11 cellular contexts compared by ENCODE assay signal in the genomic region with DNA sequence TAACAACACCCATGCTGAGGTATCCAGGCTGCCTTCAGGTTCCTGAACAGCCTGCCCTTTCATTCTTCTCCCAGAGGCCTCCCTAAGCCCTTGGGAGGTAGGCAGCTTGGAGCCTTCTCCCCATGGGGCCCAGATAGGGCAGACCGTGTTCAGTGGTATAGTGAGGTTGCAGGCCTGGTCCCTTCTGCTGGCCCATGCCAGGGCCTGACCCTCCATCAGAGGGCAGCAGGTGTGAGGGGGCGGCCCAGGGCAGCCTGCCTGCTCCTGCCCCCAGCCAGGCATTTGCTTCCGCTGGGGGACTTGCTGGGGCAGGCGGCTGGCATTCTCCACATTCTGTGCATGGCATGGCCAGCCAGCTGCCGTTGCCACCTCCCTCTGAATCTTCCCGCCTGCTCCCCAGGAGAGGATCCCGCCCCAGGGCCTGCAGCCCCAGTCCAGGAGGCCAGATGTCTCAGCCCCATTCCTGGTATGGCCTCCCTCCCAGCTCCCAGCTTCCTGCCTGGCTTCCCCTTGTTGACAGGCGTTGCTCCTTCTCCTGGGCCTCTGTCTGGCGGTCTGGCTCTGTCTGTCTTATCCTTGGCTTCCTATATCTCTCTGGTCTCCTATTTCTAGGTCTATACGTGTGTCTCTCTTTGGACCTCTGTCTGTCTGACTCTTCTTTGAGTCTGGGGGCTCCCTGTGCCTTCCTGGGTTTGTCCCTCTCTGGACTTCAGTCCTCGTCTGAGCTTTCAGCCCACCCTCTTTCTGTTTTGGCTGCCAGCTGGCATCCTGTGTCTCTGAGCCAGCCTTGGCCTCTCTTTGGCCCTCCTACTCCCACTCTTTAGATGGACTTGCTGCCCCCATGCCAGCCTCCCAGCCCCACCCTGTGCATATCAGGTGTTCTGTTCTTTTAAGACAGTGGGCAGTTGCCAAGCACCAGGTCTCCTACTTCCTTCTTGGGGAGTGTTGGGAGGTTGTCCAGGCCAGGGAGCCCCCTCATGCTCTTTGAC. TPM values are rescaled to one million over a fixed set of nuclear protein-coding genes. Genes with fewer than 3 reads are reported as not detected.
DNase-seq lines count a peak whose midpoint lies in the region; ATAC-seq, FAIRE-seq and TF ChIP-seq lines count a peak whose summit lies in the region.
"Had no signal": no experiment of that assay in that cellular context is flagged by ENCODE, and none has a peak within 500 bp of the region (broad histone marks: within the 10 kb centered on the region; RNA-seq: fewer than 3 reads in every experiment).

No MANE protein-coding gene starts in this region.

- ATAC-seq in activated CD8-positive, alpha-beta memory T cell treated with anti-CD3 and anti-CD28 coated beads, Interleukin-2, amount 10 ng/mL, durations not matched to agents 7 days and 5 days, result no peak
- no peak for ATAC-seq in HepG2
- ATAC-seq in upper lobe of left lung (ENCODE audit: low FRiP score in 2 of 2), result no peak
- ATAC-seq in HG02571 (IDR thresholded peaks at IDR 0.05; ENCODE audit: unreplicated experiment), result no peak

- no peaks in the 10 kb centered on the region for H3K9me3 Mint-ChIP-seq in activated CD8-positive, alpha-beta memory T cell treated with anti-CD3 and anti-CD28 coated beads, Interleukin-2, amount 10 ng/mL, durations not matched to agents 7 days and 5 days (ENCODE audit: low read depth)

- H3K27ac ChIP-seq in angular gyrus (ENCODE audit: low read depth, low read length) (peak overlapping the region; percentile 98), HepG2 (ENCODE audit: extremely low read length, insufficient read depth, low read length) (peak overlapping the region; percentile 27), upper lobe of left lung (peak overlapping the region; percentile 96 to 99 (median 96))

- peaks cover 47% of the 10 kb centered on the region for H3K4me1 ChIP-seq in HepG2 (ENCODE audit: insufficient read depth, low read length)
- H3K4me1 ChIP-seq in upper lobe of left lung, result peaks cover 64 to 95% (median 74%) of the 10 kb centered on the region in 4 donors

- no peaks in the 10 kb centered on the region for H4K20me1 ChIP-seq in HepG2 (ENCODE audit: insufficient read depth, low read length)

- DNase-seq in activated CD8-positive, alpha-beta memory T cell treated with anti-CD3 and anti-CD28 coated beads, Interleukin-2, amount 10 ng/mL, durations not matched to agents 7 days and 5 days, result no peak
- DNase-seq in activated CD8-positive, alpha-beta memory T cell treated with anti-CD3 and anti-CD28 coated beads for 24 hours, result no peak
- DNase-seq in HepG2 (ENCODE audit: low spot score), result no peak
- DNase-seq in upper lobe of left lung, result peak; percentile 28 to 75
- no peak for DNase-seq in stimulated activated CD4-positive, alpha-beta T cell treated with anti-CD3 and anti-CD28 coated beads, Interleukin-2, amount 100 ng/mL, for 24 hours
- no peak for DNase-seq in GF-D8 (lab: John Stamatoyannopoulos, UW)
- DNase-seq: SHP77 had no signal

- TF ChIP-seq POLR2A in HepG2 (IDR thresholded peaks at IDR 0.05; ENCODE audit: insufficient read depth in 1 of 2, low read depth in 2 of 2, low read length in 2 of 2) (no peak), upper lobe of left lung (IDR thresholded peaks at IDR 0.05) (no peak)

- H3K36me3 Mint-ChIP-seq in activated CD8-positive, alpha-beta memory T cell treated with anti-CD3 and anti-CD28 coated beads, Interleukin-2, amount 10 ng/mL, durations not matched to agents 7 days and 5 days, result peaks cover 4% of the 10 kb centered on the region

- CTCF ChIA-PET in activated CD8-positive, alpha-beta memory T cell treated with anti-CD3 and anti-CD28 coated beads, Interleukin-2, amount 10 ng/mL, durations not matched to agents 7 days and 5 days (lab: Charles Lee), result interaction anchor here (0.6 to 5.8 kb wide), 15 partner anchors 8 to 169 kb away, joined by 3 to 87 read pairs (median 10); a partner anchor contains a TSS
- CTCF ChIA-PET in HepG2 (lab: Yijun Ruan, JAX; ENCODE audit: low intra/inter-chr PET ratio, low total read pairs), result interaction anchor here (1.2 kb wide), 1 partner anchor 32 kb away, joined by 3 read pairs; no protein-coding TSS in a partner anchor

- H3K4me2 ChIP-seq in HepG2 (ENCODE audit: low read depth, low read length), result peak overlapping the region; percentile 86; the same call in 1 of the 2 replicates

- H3K4me3 Mint-ChIP-seq in activated CD8-positive, alpha-beta memory T cell treated with anti-CD3 and anti-CD28 coated beads, Interleukin-2, amount 10 ng/mL, durations not matched to agents 7 days and 5 days, result no peak overlapping the region

- intact Hi-C loops in HepG2 (cut with micrococcal nuclease; ENCODE audit: unreplicated experiment), result loop anchor here (2.0 kb wide), 1 partner anchor 57 kb away; a partner anchor contains a TSS

- no peaks in the 10 kb centered on the region for H3K27me3 Mint-ChIP-seq in activated CD8-positive, alpha-beta memory T cell treated with anti-CD3 and anti-CD28 coated beads, Interleukin-2, amount 10 ng/mL, durations not matched to agents 7 days and 5 days

- POLR2A ChIA-PET in HepG2 (lab: Yijun Ruan, JAX), result interaction anchor here (2.2 to 7.4 kb wide), 3 partner anchors 8 to 33 kb away, joined by 11 to 117 read pairs (median 44); a partner anchor contains a TSS

- H3K9me3 ChIP-seq in HepG2 (ENCODE audit: low read length) (no peaks in the 10 kb centered on the region), upper lobe of left lung (no peaks in the 10 kb centered on the region)

- peak overlapping the region; percentile 29 for H3K27ac Mint-ChIP-seq in activated CD8-positive, alpha-beta memory T cell treated with anti-CD3 and anti-CD28 coated beads, Interleukin-2, amount 10 ng/mL, durations not matched to agents 7 days and 5 days

- 79% methylated on average over 10 of the region's 11 CpGs for WGBS in HepG2 (ENCODE audit: low lambda C conversion rate)
- 33 to 47% methylated on average over 4 to 11 of the region's 11 CpGs for WGBS in upper lobe of left lung, 2 donors

- H3K4me1 Mint-ChIP-seq in activated CD8-positive, alpha-beta memory T cell treated with anti-CD3 and anti-CD28 coated beads, Interleukin-2, amount 10 ng/mL, durations not matched to agents 7 days and 5 days, result peaks cover 49% of the 10 kb centered on the region

- FAIRE-seq in HepG2 (lab: Jason Lieb, UNC), result no peak
- FAIRE-seq: D721Med had no signal

- 0 out of 2 replicates have a peak overlapping the region, but pooled peaks have one; percentile 3 for H3K9ac ChIP-seq in HepG2 (ENCODE audit: insufficient read depth, low read depth, low read length)

- no peaks in the 10 kb centered on the region for H3K27me3 ChIP-seq in HepG2 (ENCODE audit: control insufficient read depth in 1 of 2, insufficient read depth in 2 of 2, low read length in 2 of 2)
- no peaks in the 10 kb centered on the region for H3K27me3 ChIP-seq in upper lobe of left lung

- H3K4me3 ChIP-seq in HepG2 (replicated peaks in 1 of 3; ENCODE audit: insufficient read depth in 1 of 3, low read depth in 2 of 3, low read length in 3 of 3) (no peak overlapping the region), upper lobe of left lung (no peak overlapping the region)

- H3K79me2 ChIP-seq in HepG2 (ENCODE audit: insufficient read depth, low read length), result peaks cover 7% of the 10 kb centered on the region

- BruUV-seq in HepG2 (replicated peaks; lab: Mats Ljungman, UMichigan), result no TSS peak

- no peak for TF ChIP-seq RAD21 in HepG2 (CRISPR knock-in tag; IDR thresholded peaks at IDR 0.05)

- TF ChIP-seq CTCF in HepG2 (CRISPR knock-in tag; IDR thresholded peaks at IDR 0.05) (0 out of 2 replicates have a peak, but pooled peaks have one; percentile 11), upper lobe of left lung (IDR thresholded peaks at IDR 0.05) (no peak)

- no peak overlapping the region for H2AFZ ChIP-seq in HepG2 (ENCODE audit: low read length)

- TF ChIP-seq EP300 in HepG2 (IDR thresholded peaks at IDR 0.05; ENCODE audit: low read depth in 2 of 2, low read length in 2 of 2), result no peak
- TF ChIP-seq EP300 in HepG2 (CRISPR knock-in tag; IDR thresholded peaks at IDR 0.05; ENCODE audit: borderline replicate concordance), result no peak
- TF ChIP-seq EP300 in upper lobe of left lung (IDR thresholded peaks at IDR 0.05), result no peak

- H3K36me3 ChIP-seq in HepG2 (replicated peaks in 1 of 2; ENCODE audit: control insufficient read depth in 1 of 2, insufficient read depth in 2 of 2, low read length in 2 of 2) (peaks cover 5 to 16% of the 10 kb centered on the region in 2 experiments; a peak in 3 of 5 replicates), upper lobe of left lung (peaks cover 12 to 34% (median 19%) of the 10 kb centered on the region in 4 donors)

- in situ Hi-C loops in HepG2 (cut with HindIII; ENCODE audit: extremely low pct_ligation_motif_present, low pct_unique_long_range_greater_than_20kb), result no loop called here

RNA-seq across cellular contexts. Expression of a gene that starts 9.1 kb away (rescaled TPM):
- total RNA-seq in activated CD8-positive, alpha-beta memory T cell treated with anti-CD3 and anti-CD28 coated beads, Interleukin-2, amount 10 ng/mL, durations not matched to agents 7 days and 5 days, result 10 to 100 TPM; 67.3 to 77.3 TPM
- total RNA-seq in HepG2 (2016; rRNA removed; fragmentation: Illumina TruSeq; extraction: Trizol) (5.4 and 8.0 TPM in 2 replicates), upper lobe of left lung (100 to 1,000 TPM in 1 of 6 donors, 10 to 100 TPM in 5; 52.6 to 170 (median 77.7) TPM)
- 1.5 and 1.8 TPM in 2 replicates for total RNA-seq in HepG2 (2016; cell fraction: cytosol; rRNA removed; fragmentation: Illumina TruSeq; extraction: Trizol; ENCODE audit: low read depth)
- 5.2 and 7.8 TPM in 2 replicates for total RNA-seq in HepG2 (2016; cell fraction: insoluble cytoplasmic fraction; rRNA removed; fragmentation: Illumina TruSeq; extraction: Trizol)
- total RNA-seq in HepG2 (2016; cell fraction: membrane; rRNA removed; fragmentation: Illumina TruSeq; extraction: Trizol), result 4.6 and 4.9 TPM in 2 replicates
- total RNA-seq in HepG2 (2016; cell fraction: nucleus; rRNA removed; fragmentation: Illumina TruSeq; extraction: Trizol), result 10.4 and 12.3 TPM in 2 replicates
- polyA plus RNA-seq in HepG2 (2011; rRNA removed), result 5.9 and 8.3 TPM in 2 replicates
- 3.3 and 5.6 TPM in 2 replicates for polyA plus RNA-seq in HepG2 (2011; cell fraction: cytosol; rRNA removed)
- polyA plus RNA-seq in HepG2 (2011; cell fraction: nucleus; rRNA removed), result 60.6 and 75.8 TPM in 2 replicates
- 17.6 and 25.1 TPM in 2 replicates for polyA plus RNA-seq in HepG2 (2012)
- polyA plus RNA-seq in HepG2 (2016; cell fraction: cytosol; fragmentation: Illumina TruSeq; extraction: Trizol; ENCODE audit: low read depth), result 1.7 and 1.9 TPM in 2 replicates
- polyA plus RNA-seq in HepG2 (2016; cell fraction: insoluble cytoplasmic fraction; fragmentation: Illumina TruSeq; extraction: Trizol; ENCODE audit: low read depth), result 10.1 and 16.9 TPM in 2 replicates
- 5.7 and 6.0 TPM in 2 replicates for polyA plus RNA-seq in HepG2 (2016; cell fraction: membrane; fragmentation: Illumina TruSeq; extraction: Trizol; ENCODE audit: low read depth)
- 61.0 and 65.4 TPM in 2 replicates for polyA plus RNA-seq in HepG2 (2016; cell fraction: nucleus; fragmentation: Illumina TruSeq; extraction: Trizol; ENCODE audit: insufficient read depth, low read depth)
- 3.6 and 7.9 TPM in 2 replicates for polyA minus RNA-seq in HepG2 (2011; rRNA and poly(A)+ RNA removed; ENCODE audit: low replicate concordance)
- polyA minus RNA-seq in HepG2 (2011; cell fraction: cytosol; rRNA and poly(A)+ RNA removed), result 9.1 and 10.8 TPM in 2 replicates
- polyA minus RNA-seq in HepG2 (2011; cell fraction: nucleus; rRNA and poly(A)+ RNA removed), result 14.7 and 15.5 TPM in 2 replicates

RNA-seq across cellular contexts. Expression of a gene that starts 23.2 kb away (rescaled TPM):
- 10 to 100 TPM; 43.5 to 58.7 TPM for total RNA-seq in activated CD8-positive, alpha-beta memory T cell treated with anti-CD3 and anti-CD28 coated beads, Interleukin-2, amount 10 ng/mL, durations not matched to agents 7 days and 5 days
- 43.2 and 67.1 TPM in 2 replicates for total RNA-seq in HepG2 (2016; rRNA removed; fragmentation: Illumina TruSeq; extraction: Trizol)
- 54.9 and 66.8 TPM in 2 replicates for total RNA-seq in HepG2 (2016; cell fraction: cytosol; rRNA removed; fragmentation: Illumina TruSeq; extraction: Trizol; ENCODE audit: low read depth)
- total RNA-seq in HepG2 (2016; cell fraction: insoluble cytoplasmic fraction; rRNA removed; fragmentation: Illumina TruSeq; extraction: Trizol), result 35.3 and 68.2 TPM in 2 replicates
- total RNA-seq in HepG2 (2016; cell fraction: membrane; rRNA removed; fragmentation: Illumina TruSeq; extraction: Trizol), result 104 and 115 TPM in 2 replicates
- total RNA-seq in HepG2 (2016; cell fraction: nucleus; rRNA removed; fragmentation: Illumina TruSeq; extraction: Trizol), result 31.2 and 38.3 TPM in 2 replicates
- polyA plus RNA-seq in HepG2 (2011; rRNA removed), result 62.5 and 69.9 TPM in 2 replicates
- polyA plus RNA-seq in HepG2 (2011; cell fraction: cytosol; rRNA removed), result 36.9 and 45.9 TPM in 2 replicates
- 109 and 170 TPM in 2 replicates for polyA plus RNA-seq in HepG2 (2011; cell fraction: nucleus; rRNA removed)
- polyA plus RNA-seq in HepG2 (2012), result 38.4 and 44.3 TPM in 2 replicates
- polyA plus RNA-seq in HepG2 (2016; cell fraction: cytosol; fragmentation: Illumina TruSeq; extraction: Trizol; ENCODE audit: low read depth), result 30.4 TPM in 2 replicates
- 56.4 and 79.4 TPM in 2 replicates for polyA plus RNA-seq in HepG2 (2016; cell fraction: insoluble cytoplasmic fraction; fragmentation: Illumina TruSeq; extraction: Trizol; ENCODE audit: low read depth)
- polyA plus RNA-seq in HepG2 (2016; cell fraction: membrane; fragmentation: Illumina TruSeq; extraction: Trizol; ENCODE audit: low read depth), result 55.2 and 69.1 TPM in 2 replicates
- polyA plus RNA-seq in HepG2 (2016; cell fraction: nucleus; fragmentation: Illumina TruSeq; extraction: Trizol; ENCODE audit: insufficient read depth, low read depth), result 77.4 and 89.7 TPM in 2 replicates
- polyA minus RNA-seq in HepG2 (2011; rRNA and poly(A)+ RNA removed; ENCODE audit: low replicate concordance), result 39.2 and 85.5 TPM in 2 replicates
- 38.3 and 50.2 TPM in 2 replicates for polyA minus RNA-seq in HepG2 (2011; cell fraction: cytosol; rRNA and poly(A)+ RNA removed)
- 40.9 and 56.5 TPM in 2 replicates for polyA minus RNA-seq in HepG2 (2011; cell fraction: nucleus; rRNA and poly(A)+ RNA removed)
- 10 to 100 TPM; 13.6 to 59.4 (median 32.5) TPM for total RNA-seq in upper lobe of left lung

RNA-seq across cellular contexts. Expression of a gene that starts 23.8 kb away (rescaled TPM):
- total RNA-seq in activated CD8-positive, alpha-beta memory T cell treated with anti-CD3 and anti-CD28 coated beads, Interleukin-2, amount 10 ng/mL, durations not matched to agents 7 days and 5 days, result 1 to 10 TPM in 1 of 2 experiments, under 1 TPM in 1; 0.89 to 1.1 TPM
- total RNA-seq in HepG2 (2016; rRNA removed; fragmentation: Illumina TruSeq; extraction: Trizol) (0.33 and 0.38 TPM in 2 replicates), upper lobe of left lung (1 to 10 TPM in 1 of 6 donors, under 1 TPM in 2, not detected in 3; 0.40 to 1.4 (median 0.61) TPM)
- total RNA-seq in HepG2 (2016; cell fraction: cytosol; rRNA removed; fragmentation: Illumina TruSeq; extraction: Trizol; ENCODE audit: low read depth), result not detected in 2 replicates
- total RNA-seq in HepG2 (2016; cell fraction: insoluble cytoplasmic fraction; rRNA removed; fragmentation: Illumina TruSeq; extraction: Trizol), result 0.28 and 0.43 TPM in 2 replicates
- total RNA-seq in HepG2 (2016; cell fraction: membrane; rRNA removed; fragmentation: Illumina TruSeq; extraction: Trizol), result 0.14 and 0.43 TPM in 2 replicates
- total RNA-seq in HepG2 (2016; cell fraction: nucleus; rRNA removed; fragmentation: Illumina TruSeq; extraction: Trizol), result 0.50 TPM in 1 of 2 replicates, not detected in the other
- polyA plus RNA-seq in HepG2 (2011; rRNA removed), result 0.21 and 0.26 TPM in 2 replicates
- polyA plus RNA-seq in HepG2 (2011; cell fraction: cytosol; rRNA removed), result 0.23 and 0.34 TPM in 2 replicates
- polyA plus RNA-seq in HepG2 (2011; cell fraction: nucleus; rRNA removed), result 0.43 and 0.80 TPM in 2 replicates
- polyA plus RNA-seq in HepG2 (2012), result 0.51 TPM in 1 of 2 replicates, not detected in the other
- 0.21 and 0.22 TPM in 2 replicates for polyA plus RNA-seq in HepG2 (2016; cell fraction: cytosol; fragmentation: Illumina TruSeq; extraction: Trizol; ENCODE audit: low read depth)
- 0.69 and 0.88 TPM in 2 replicates for polyA plus RNA-seq in HepG2 (2016; cell fraction: insoluble cytoplasmic fraction; fragmentation: Illumina TruSeq; extraction: Trizol; ENCODE audit: low read depth)
- polyA plus RNA-seq in HepG2 (2016; cell fraction: membrane; fragmentation: Illumina TruSeq; extraction: Trizol; ENCODE audit: low read depth), result 0.19 and 0.38 TPM in 2 replicates
- 0.57 and 1.5 TPM in 2 replicates for polyA plus RNA-seq in HepG2 (2016; cell fraction: nucleus; fragmentation: Illumina TruSeq; extraction: Trizol; ENCODE audit: insufficient read depth, low read depth)
- 0.94 and 1.4 TPM in 2 replicates for polyA minus RNA-seq in HepG2 (2011; rRNA and poly(A)+ RNA removed; ENCODE audit: low replicate concordance)
- 0.88 TPM in 1 of 2 replicates, not detected in the other for polyA minus RNA-seq in HepG2 (2011; cell fraction: cytosol; rRNA and poly(A)+ RNA removed)
- 0.25 TPM in 1 of 2 replicates, not detected in the other for polyA minus RNA-seq in HepG2 (2011; cell fraction: nucleus; rRNA and poly(A)+ RNA removed)
- total RNA-seq: mononuclear cell had no signal

RNA-seq across cellular contexts. Expression of a gene that starts 24.3 kb away (rescaled TPM):
- total RNA-seq in activated CD8-positive, alpha-beta memory T cell treated with anti-CD3 and anti-CD28 coated beads, Interleukin-2, amount 10 ng/mL, durations not matched to agents 7 days and 5 days, result 10 to 100 TPM; 38.0 to 38.9 TPM
- 58.0 and 58.6 TPM in 2 replicates for total RNA-seq in HepG2 (2016; rRNA removed; fragmentation: Illumina TruSeq; extraction: Trizol)
- 50.5 and 73.0 TPM in 2 replicates for total RNA-seq in HepG2 (2016; cell fraction: cytosol; rRNA removed; fragmentation: Illumina TruSeq; extraction: Trizol; ENCODE audit: low read depth)
- 61.4 and 62.4 TPM in 2 replicates for total RNA-seq in HepG2 (2016; cell fraction: insoluble cytoplasmic fraction; rRNA removed; fragmentation: Illumina TruSeq; extraction: Trizol)
- total RNA-seq in HepG2 (2016; cell fraction: membrane; rRNA removed; fragmentation: Illumina TruSeq; extraction: Trizol), result 53.6 and 73.9 TPM in 2 replicates
- 23.8 and 27.3 TPM in 2 replicates for total RNA-seq in HepG2 (2016; cell fraction: nucleus; rRNA removed; fragmentation: Illumina TruSeq; extraction: Trizol)
- 27.4 and 31.2 TPM in 2 replicates for polyA plus RNA-seq in HepG2 (2011; rRNA removed)
- 38.9 and 49.7 TPM in 2 replicates for polyA plus RNA-seq in HepG2 (2011; cell fraction: cytosol; rRNA removed)
- polyA plus RNA-seq in HepG2 (2011; cell fraction: nucleus; rRNA removed), result 31.1 and 32.3 TPM in 2 replicates
- 21.3 and 29.1 TPM in 2 replicates for polyA plus RNA-seq in HepG2 (2012)
- 59.5 and 77.2 TPM in 2 replicates for polyA plus RNA-seq in HepG2 (2016; cell fraction: cytosol; fragmentation: Illumina TruSeq; extraction: Trizol; ENCODE audit: low read depth)
- 57.4 and 72.9 TPM in 2 replicates for polyA plus RNA-seq in HepG2 (2016; cell fraction: insoluble cytoplasmic fraction; fragmentation: Illumina TruSeq; extraction: Trizol; ENCODE audit: low read depth)
- 53.3 and 66.7 TPM in 2 replicates for polyA plus RNA-seq in HepG2 (2016; cell fraction: membrane; fragmentation: Illumina TruSeq; extraction: Trizol; ENCODE audit: low read depth)
- polyA plus RNA-seq in HepG2 (2016; cell fraction: nucleus; fragmentation: Illumina TruSeq; extraction: Trizol; ENCODE audit: insufficient read depth, low read depth), result 41.3 and 41.9 TPM in 2 replicates
- polyA minus RNA-seq in HepG2 (2011; rRNA and poly(A)+ RNA removed; ENCODE audit: low replicate concordance), result 27.9 and 60.4 TPM in 2 replicates
- 16.4 and 20.1 TPM in 2 replicates for polyA minus RNA-seq in HepG2 (2011; cell fraction: cytosol; rRNA and poly(A)+ RNA removed)
- 7.9 and 8.8 TPM in 2 replicates for polyA minus RNA-seq in HepG2 (2011; cell fraction: nucleus; rRNA and poly(A)+ RNA removed)
- total RNA-seq in upper lobe of left lung, result 10 to 100 TPM; 13.6 to 21.2 (median 18.8) TPM

RNA-seq across cellular contexts. Expression of a gene that starts 35.0 kb away (rescaled TPM):
- total RNA-seq in activated CD8-positive, alpha-beta memory T cell treated with anti-CD3 and anti-CD28 coated beads, Interleukin-2, amount 10 ng/mL, durations not matched to agents 7 days and 5 days, result 1 to 10 TPM in 1 of 2 experiments, under 1 TPM in 1; 0.15 to 1.1 TPM
- total RNA-seq in HepG2 (2016; rRNA removed; fragmentation: Illumina TruSeq; extraction: Trizol) (0.07 TPM in 1 of 2 replicates, not detected in the other), upper lobe of left lung (under 1 TPM in 3 of 6 donors, not detected in 3; 0.34 to 0.79 (median 0.49) TPM)
- total RNA-seq in HepG2 (2016; cell fraction: cytosol; rRNA removed; fragmentation: Illumina TruSeq; extraction: Trizol; ENCODE audit: low read depth), result not detected in 2 replicates
- 0.13 and 0.15 TPM in 2 replicates for total RNA-seq in HepG2 (2016; cell fraction: insoluble cytoplasmic fraction; rRNA removed; fragmentation: Illumina TruSeq; extraction: Trizol)
- not detected in 2 replicates for total RNA-seq in HepG2 (2016; cell fraction: membrane; rRNA removed; fragmentation: Illumina TruSeq; extraction: Trizol)
- 0.88 and 1.9 TPM in 2 replicates for total RNA-seq in HepG2 (2016; cell fraction: nucleus; rRNA removed; fragmentation: Illumina TruSeq; extraction: Trizol)
- 5.1 and 5.5 TPM in 2 replicates for polyA plus RNA-seq in HepG2 (2011; rRNA removed)
- 2.0 and 2.3 TPM in 2 replicates for polyA plus RNA-seq in HepG2 (2011; cell fraction: cytosol; rRNA removed)
- polyA plus RNA-seq in HepG2 (2011; cell fraction: nucleus; rRNA removed), result 39.2 and 50.9 TPM in 2 replicates
- 2.9 and 6.2 TPM in 2 replicates for polyA plus RNA-seq in HepG2 (2012)
- polyA plus RNA-seq in HepG2 (2016; cell fraction: cytosol; fragmentation: Illumina TruSeq; extraction: Trizol; ENCODE audit: low read depth), result 0.26 TPM in 1 of 2 replicates, not detected in the other
- polyA plus RNA-seq in HepG2 (2016; cell fraction: insoluble cytoplasmic fraction; fragmentation: Illumina TruSeq; extraction: Trizol; ENCODE audit: low read depth), result 0.57 and 0.73 TPM in 2 replicates
- polyA plus RNA-seq in HepG2 (2016; cell fraction: membrane; fragmentation: Illumina TruSeq; extraction: Trizol; ENCODE audit: low read depth), result 0.17 and 0.27 TPM in 2 replicates
- 1.7 and 2.8 TPM in 2 replicates for polyA plus RNA-seq in HepG2 (2016; cell fraction: nucleus; fragmentation: Illumina TruSeq; extraction: Trizol; ENCODE audit: insufficient read depth, low read depth)
- polyA minus RNA-seq in HepG2 (2011; rRNA and poly(A)+ RNA removed; ENCODE audit: low replicate concordance), result 0.44 and 14.7 TPM in 2 replicates
- 1.3 and 4.2 TPM in 2 replicates for polyA minus RNA-seq in HepG2 (2011; cell fraction: cytosol; rRNA and poly(A)+ RNA removed)
- polyA minus RNA-seq in HepG2 (2011; cell fraction: nucleus; rRNA and poly(A)+ RNA removed), result 16.7 and 20.3 TPM in 2 replicates
- total RNA-seq: mononuclear cell had no signal

Comparison
In these comparisons a context has a peak if more than half of its experiments do, and no peak if none do; other contexts are left out.
1. DNase-seq: peak in upper lobe of left lung (2 of 2); none in activated CD8-positive, alpha-beta memory T cell treated with anti-CD3 and anti-CD28 coated beads, Interleukin-2, amount 10 ng/mL, durations not matched to agents 7 days and 5 days (single experiment), activated CD8-positive, alpha-beta memory T cell treated with anti-CD3 and anti-CD28 coated beads for 24 hours (single experiment), HepG2 (single experiment), stimulated activated CD4-positive, alpha-beta T cell treated with anti-CD3 and anti-CD28 coated beads, Interleukin-2, amount 100 ng/mL, for 24 hours (0 of 2) and GF-D8 (single experiment).
2. H3K27ac ChIP-seq: peak in every context shown above with its lines; median percentile 98 in angular gyrus; 96 in upper lobe of left lung; 27 in HepG2.